Comparison of ENCODE assay signal across 13 cellular contexts in genomic region chr14:80388980-80389711, GRCh38.
DNase-seq lines count a peak whose midpoint lies in the region; ATAC-seq and TF ChIP-seq lines count a peak whose summit lies in the region.
"Had no signal": no experiment of that assay in that cellular context is flagged by ENCODE, and none has a peak within 500 bp of the region (broad histone marks: within the 10 kb centered on the region; RNA-seq: fewer than 3 reads in every experiment).

No MANE protein-coding gene starts in this region.

- no peaks in the 10 kb centered on the region for H3K27me3 Mint-ChIP-seq in activated T-helper 2 cell treated with anti-CD3 and anti-CD28 coated beads, Interferon-gamma antibody, Interleukin-2, Interleukin-4, amounts not matched to agents 10 μg/mL and 5 μg/mL and 100 μg/mL, durations not matched to agents 14 hours and 24 hours and 36 hours (ENCODE audit: low read depth)
- no peaks in the 10 kb centered on the region for H3K27me3 Mint-ChIP-seq in activated CD4-positive, alpha-beta T cell treated with anti-CD3 and anti-CD28 coated beads, Interleukin-2, amount 10 ng/mL, durations not matched to agents 7 days and 5 days

- in situ Hi-C loops in astrocyte of the spinal cord (cut with HindIII; ENCODE audit: low sequenced_read_pairs): no loop called here

- intact Hi-C loops in activated T-helper 2 cell treated with anti-CD3 and anti-CD28 coated beads, Interferon-gamma antibody, Interleukin-2, Interleukin-4, amounts not matched to agents 10 μg/mL and 5 μg/mL and 100 μg/mL, durations not matched to agents 14 hours and 24 hours and 36 hours (cut with micrococcal nuclease): no loop called here

- no peaks in the 10 kb centered on the region for H3K4me1 Mint-ChIP-seq in activated T-helper 2 cell treated with anti-CD3 and anti-CD28 coated beads, Interferon-gamma antibody, Interleukin-2, Interleukin-4, amounts not matched to agents 10 μg/mL and 5 μg/mL and 100 μg/mL, durations not matched to agents 14 hours and 24 hours and 36 hours (ENCODE audit: low read depth)
- H3K4me1 Mint-ChIP-seq in activated CD4-positive, alpha-beta T cell treated with anti-CD3 and anti-CD28 coated beads, Interleukin-2, amount 10 ng/mL, durations not matched to agents 7 days and 5 days: no peaks in the 10 kb centered on the region
- H3K4me1 Mint-ChIP-seq: B cell had no signal

- CTCF ChIA-PET in AG04449 (lab: Yijun Ruan, JAX): interaction anchor here (0.6 to 1.8 kb wide), 4 partner anchors 17 to 460 kb away, joined by 3 to 5 read pairs (median 3); no protein-coding TSS in a partner anchor
- CTCF ChIA-PET in activated CD4-positive, alpha-beta T cell treated with anti-CD3 and anti-CD28 coated beads, Interleukin-2, amount 10 ng/mL, durations not matched to agents 7 days and 5 days (lab: Charles Lee): no interaction called here

- ATAC-seq in GM18858 (IDR thresholded peaks at IDR 0.05; ENCODE audit: unreplicated experiment): no peak
- ATAC-seq: K562, left cardiac atrium had no signal

- TF ChIP-seq CTCF in AG04449 (IDR thresholded peaks at IDR 0.05; ENCODE audit: insufficient read depth, low read length, missing control alignments): no peak
- no peak for TF ChIP-seq CTCF in astrocyte of the spinal cord (IDR thresholded peaks at IDR 0.05; ENCODE audit: low read depth, low read length)
- no peak for TF ChIP-seq CTCF in kidney epithelial cell (IDR thresholded peaks at IDR 0.05; ENCODE audit: insufficient read depth, low read length, poor library complexity, severe bottlenecking)

- H3K9me3 Mint-ChIP-seq in activated T-helper 2 cell treated with anti-CD3 and anti-CD28 coated beads, Interferon-gamma antibody, Interleukin-2, Interleukin-4, amounts not matched to agents 10 μg/mL and 5 μg/mL and 100 μg/mL, durations not matched to agents 14 hours and 24 hours and 36 hours: no peaks in the 10 kb centered on the region
- H3K9me3 Mint-ChIP-seq in activated CD4-positive, alpha-beta T cell treated with anti-CD3 and anti-CD28 coated beads, Interleukin-2, amount 10 ng/mL, durations not matched to agents 7 days and 5 days: no peaks in the 10 kb centered on the region

- no peaks in the 10 kb centered on the region for H3K36me3 ChIP-seq in kidney epithelial cell (ENCODE audit: control insufficient read depth, insufficient read depth, low read length)
- H3K36me3 ChIP-seq: stomach had no signal

- no peak overlapping the region for H3K4me3 Mint-ChIP-seq in activated T-helper 2 cell treated with anti-CD3 and anti-CD28 coated beads, Interferon-gamma antibody, Interleukin-2, Interleukin-4, amounts not matched to agents 10 μg/mL and 5 μg/mL and 100 μg/mL, durations not matched to agents 14 hours and 24 hours and 36 hours (ENCODE audit: low read depth)
- H3K4me3 Mint-ChIP-seq in activated CD4-positive, alpha-beta T cell treated with anti-CD3 and anti-CD28 coated beads, Interleukin-2, amount 10 ng/mL, durations not matched to agents 7 days and 5 days: no peak overlapping the region
- H3K4me3 Mint-ChIP-seq: B cell had no signal

- no peaks in the 10 kb centered on the region for H3K27me3 ChIP-seq in kidney epithelial cell (ENCODE audit: control insufficient read depth, insufficient read depth, low read length)
- H3K27me3 ChIP-seq: stomach had no signal

- POLR2A ChIA-PET in AG04449 (lab: Yijun Ruan, JAX): no interaction called here
- POLR2A ChIA-PET in activated CD4-positive, alpha-beta T cell treated with anti-CD3 and anti-CD28 coated beads, Interleukin-2, amount 10 ng/mL, durations not matched to agents 7 days and 5 days (lab: Charles Lee): no interaction called here

- DNase-seq in AG04449 (ENCODE audit: low read depth, low spot score) (peak; percentile 86), HT-29 (ENCODE audit: low spot score) (peak; percentile 1), astrocyte of the spinal cord (ENCODE audit: low read depth, low spot score) (peak; percentile 93), kidney epithelial cell (ENCODE audit: low read depth) (peak; percentile 86), NCI-H446 treated with DMSO at 0.1 percent for 48 hours (lab: John Stamatoyannopoulos, UW) (no peak)
- DNase-seq in activated T-helper 2 cell treated with anti-CD3 and anti-CD28 coated beads, Interferon-gamma antibody, Interleukin-2, Interleukin-4, amounts not matched to agents 10 μg/mL and 5 μg/mL and 100 μg/mL, durations not matched to agents 14 hours and 24 hours and 36 hours (ENCODE audit: low spot score): no peak
- no peak for DNase-seq in activated CD4-positive, alpha-beta T cell treated with anti-CD3 and anti-CD28 coated beads, Interleukin-2, amount 10 ng/mL, durations not matched to agents 7 days and 5 days
- DNase-seq: left cardiac atrium, stomach, T1000 had no signal

- H3K4me3 ChIP-seq in AG04449 (ENCODE audit: low read depth, low read length) (no peak overlapping the region), astrocyte of the spinal cord (ENCODE audit: low read depth, low read length) (no peak overlapping the region), kidney epithelial cell (ENCODE audit: low read depth, low read length) (no peak overlapping the region)
- H3K4me3 ChIP-seq: K562, stomach had no signal

- no peaks in the 10 kb centered on the region for H3K36me3 Mint-ChIP-seq in activated T-helper 2 cell treated with anti-CD3 and anti-CD28 coated beads, Interferon-gamma antibody, Interleukin-2, Interleukin-4, amounts not matched to agents 10 μg/mL and 5 μg/mL and 100 μg/mL, durations not matched to agents 14 hours and 24 hours and 36 hours (ENCODE audit: low read depth)
- no peaks in the 10 kb centered on the region for H3K36me3 Mint-ChIP-seq in activated CD4-positive, alpha-beta T cell treated with anti-CD3 and anti-CD28 coated beads, Interleukin-2, amount 10 ng/mL, durations not matched to agents 7 days and 5 days (ENCODE audit: low read depth)

- H3K27ac Mint-ChIP-seq in activated T-helper 2 cell treated with anti-CD3 and anti-CD28 coated beads, Interferon-gamma antibody, Interleukin-2, Interleukin-4, amounts not matched to agents 10 μg/mL and 5 μg/mL and 100 μg/mL, durations not matched to agents 14 hours and 24 hours and 36 hours: no peak overlapping the region
- H3K27ac Mint-ChIP-seq in activated CD4-positive, alpha-beta T cell treated with anti-CD3 and anti-CD28 coated beads, Interleukin-2, amount 10 ng/mL, durations not matched to agents 7 days and 5 days: no peak overlapping the region
- H3K27ac Mint-ChIP-seq: B cell had no signal

Comparison
In these comparisons a context has a peak if more than half of its experiments do, and no peak if none do; other contexts are left out.
1. DNase-seq: peak in AG04449 (single experiment), HT-29 (single experiment), astrocyte of the spinal cord (single experiment) and kidney epithelial cell (single experiment); none in activated T-helper 2 cell treated with anti-CD3 and anti-CD28 coated beads, Interferon-gamma antibody, Interleukin-2, Interleukin-4, amounts not matched to agents 10 μg/mL and 5 μg/mL and 100 μg/mL, durations not matched to agents 14 hours and 24 hours and 36 hours (single experiment), activated CD4-positive, alpha-beta T cell treated with anti-CD3 and anti-CD28 coated beads, Interleukin-2, amount 10 ng/mL, durations not matched to agents 7 days and 5 days (single experiment) and NCI-H446 treated with DMSO at 0.1 percent for 48 hours (single experiment).